ENCODE assay signal across 13 cellular contexts in genomic region chr7:142714375-142714774, GRCh38. TPM values are rescaled to one million over a fixed set of nuclear protein-coding genes. Genes with fewer than 3 reads are reported as not detected.
DNase-seq lines count a peak whose midpoint lies in the region; ATAC-seq and TF ChIP-seq lines count a peak whose summit lies in the region.
"Had no signal": no experiment of that assay in that cellular context is flagged by ENCODE, and none has a peak within 500 bp of the region (broad histone marks: within the 10 kb centered on the region; RNA-seq: fewer than 3 reads in every experiment).

No MANE protein-coding gene starts in this region.

- peaks cover 79% of the 10 kb centered on the region for H3K4me1 Mint-ChIP-seq in activated T-cell treated with anti-CD3 and anti-CD28 coated beads, Interleukin-2, amount 50 U/mL, for 4 hours (ENCODE audit: low read depth)
- H3K4me1 Mint-ChIP-seq in activated CD8-positive, alpha-beta T cell treated with anti-CD3 and anti-CD28 coated beads for 36 hours (ENCODE audit: low read depth) = peaks cover 56% of the 10 kb centered on the region
- H3K4me1 Mint-ChIP-seq in natural killer cell = peaks cover 96 to 98% of the 10 kb centered on the region in 2 donors

- H3K4me3 ChIP-seq in BE2C (ENCODE audit: low read depth, low read length) = no peak overlapping the region
- H3K4me3 ChIP-seq: PC-9, smooth muscle cell had no signal

- CTCF ChIA-PET in activated CD8-positive, alpha-beta T cell treated with anti-CD3 and anti-CD28 coated beads for 36 hours (lab: Charles Lee) = interaction anchor here (0.8 to 4.7 kb wide), 9 partner anchors 9 to 111 kb away, joined by 3 to 30 read pairs (median 4); no protein-coding TSS in a partner anchor

- no peaks in the 10 kb centered on the region for H3K4me1 ChIP-seq in BE2C

- H3K4me3 Mint-ChIP-seq in activated T-cell treated with anti-CD3 and anti-CD28 coated beads, Interleukin-2, amount 50 U/mL, for 4 hours = peak overlapping the region; percentile 57
- H3K4me3 Mint-ChIP-seq in activated CD8-positive, alpha-beta T cell treated with anti-CD3 and anti-CD28 coated beads for 36 hours = peak overlapping the region; percentile 47
- peak overlapping the region; percentile 78 for H3K4me3 Mint-ChIP-seq in natural killer cell
- H3K4me3 Mint-ChIP-seq: dendritic cell treated with granulocyte-macrophage colony-stimulating factor and Interleukin-4, amounts not matched to agents 40 ng/mL and 50 ng/mL, for 4 days had no signal

- H3K36me3 ChIP-seq in BE2C = no peaks in the 10 kb centered on the region

- no peaks in the 10 kb centered on the region for H3K9me3 Mint-ChIP-seq in activated T-cell treated with anti-CD3 and anti-CD28 coated beads, Interleukin-2, amount 50 U/mL, for 4 hours
- no peaks in the 10 kb centered on the region for H3K9me3 Mint-ChIP-seq in activated CD8-positive, alpha-beta T cell treated with anti-CD3 and anti-CD28 coated beads for 36 hours
- no peaks in the 10 kb centered on the region for H3K9me3 Mint-ChIP-seq in natural killer cell
- H3K9me3 Mint-ChIP-seq: dendritic cell treated with granulocyte-macrophage colony-stimulating factor and Interleukin-4, amounts not matched to agents 40 ng/mL and 50 ng/mL, for 4 days had no signal

- no peaks in the 10 kb centered on the region for H3K27me3 ChIP-seq in BE2C

- DNase-seq in activated T-cell treated with anti-CD3 and anti-CD28 coated beads, Interleukin-2, amount 50 U/mL, for 4 hours = peak; percentile 19
- DNase-seq in activated T-cell treated with anti-CD3 and anti-CD28 coated beads, Interleukin-2, amount 50 U/mL, for 1 hour = no peak
- DNase-seq in Kasumi-1 (lab: John Stamatoyannopoulos, UW) (peak; percentile 98 to 99), natural killer cell (no peak), BE2C (no peak)
- DNase-seq in activated CD8-positive, alpha-beta T cell treated with anti-CD3 and anti-CD28 coated beads for 36 hours = peak; percentile 27
- DNase-seq: ACHN, NCI-H1092 treated with DMSO at 0.1 percent for 48 hours, PC-9 had no signal

- ATAC-seq in activated T-cell treated with anti-CD3 and anti-CD28 coated beads, Interleukin-2, amount 50 U/mL, for 4 hours = peak in 1 of 2 donors; percentile 45
- no peak for ATAC-seq in activated CD8-positive, alpha-beta T cell treated with anti-CD3 and anti-CD28 coated beads for 36 hours
- ATAC-seq in natural killer cell (no peak), HG03520 (IDR thresholded peaks at IDR 0.05; ENCODE audit: unreplicated experiment) (no peak), HG02885 (IDR thresholded peaks at IDR 0.05; ENCODE audit: poor library complexity, unreplicated experiment) (no peak)

- peak overlapping the region; percentile 57 for H3K27ac Mint-ChIP-seq in activated CD8-positive, alpha-beta T cell treated with anti-CD3 and anti-CD28 coated beads for 36 hours
- H3K27ac Mint-ChIP-seq in natural killer cell = peak overlapping the region; percentile 91 to 92
- H3K27ac Mint-ChIP-seq: dendritic cell treated with granulocyte-macrophage colony-stimulating factor and Interleukin-4, amounts not matched to agents 40 ng/mL and 50 ng/mL, for 4 days had no signal

- H3K9me3 ChIP-seq in BE2C = no peaks in the 10 kb centered on the region

- POLR2A ChIA-PET in activated CD8-positive, alpha-beta T cell treated with anti-CD3 and anti-CD28 coated beads for 36 hours (lab: Charles Lee) = interaction anchor here (1.3 to 5.6 kb wide), 6 partner anchors 69 to 94 kb away, joined by 3 to 42 read pairs (median 6); no protein-coding TSS in a partner anchor

- no peaks in the 10 kb centered on the region for H3K27me3 Mint-ChIP-seq in activated T-cell treated with anti-CD3 and anti-CD28 coated beads, Interleukin-2, amount 50 U/mL, for 4 hours (ENCODE audit: low read depth)
- H3K27me3 Mint-ChIP-seq in activated CD8-positive, alpha-beta T cell treated with anti-CD3 and anti-CD28 coated beads for 36 hours = no peaks in the 10 kb centered on the region
- no peaks in the 10 kb centered on the region for H3K27me3 Mint-ChIP-seq in natural killer cell (ENCODE audit: low read depth in 2 of 2)

- H3K36me3 Mint-ChIP-seq in activated T-cell treated with anti-CD3 and anti-CD28 coated beads, Interleukin-2, amount 50 U/mL, for 4 hours (ENCODE audit: insufficient read depth) = no peaks in the 10 kb centered on the region
- no peaks in the 10 kb centered on the region for H3K36me3 Mint-ChIP-seq in activated CD8-positive, alpha-beta T cell treated with anti-CD3 and anti-CD28 coated beads for 36 hours (ENCODE audit: low read depth)
- no peaks in the 10 kb centered on the region for H3K36me3 Mint-ChIP-seq in natural killer cell

- no peak for TF ChIP-seq CTCF in activated CD8-positive, alpha-beta T cell treated with anti-CD3 and anti-CD28 coated beads for 36 hours (IDR thresholded peaks at IDR 0.05)
- no peak for TF ChIP-seq CTCF in natural killer cell (IDR thresholded peaks at IDR 0.05)
- no peak for TF ChIP-seq CTCF in BE2C (IDR thresholded peaks at IDR 0.05; ENCODE audit: low read depth, low read length)

- intact Hi-C loops in activated CD8-positive, alpha-beta T cell treated with anti-CD3 and anti-CD28 coated beads for 36 hours (cut with micrococcal nuclease) = no loop called here
- intact Hi-C loops in natural killer cell (cut with micrococcal nuclease) = loop anchor here (5.0 kb wide), 2 partner anchors 42 to 668 kb away; partner anchors contain the start of gene ZYX

RNA-seq across cellular contexts. Expression of gene PRSS1, which starts 34.9 kb away (rescaled TPM):
- 10 to 100 TPM in 1 of 3 donors, 1 to 10 TPM in 2; 6.6 to 11.7 (median 9.2) TPM for total RNA-seq in activated T-cell treated with anti-CD3 and anti-CD28 coated beads, Interleukin-2, amount 50 U/mL, for 4 hours
- total RNA-seq in activated CD8-positive, alpha-beta T cell treated with anti-CD3 and anti-CD28 coated beads for 36 hours = not detected
- total RNA-seq in natural killer cell = not detected
- polyA plus RNA-seq in BE2C (2012; ENCODE audit: insufficient read depth, insufficient read length, low read depth) = 2.2 TPM
- total RNA-seq: smooth muscle cell had no signal
- polyA plus RNA-seq: smooth muscle cell had no signal

RNA-seq across cellular contexts. Expression of gene PRSS2, which starts 56.4 kb away (rescaled TPM):
- total RNA-seq in activated T-cell treated with anti-CD3 and anti-CD28 coated beads, Interleukin-2, amount 50 U/mL, for 4 hours = 10 to 100 TPM; 18.0 to 30.0 (median 25.2) TPM
- total RNA-seq in activated CD8-positive, alpha-beta T cell treated with anti-CD3 and anti-CD28 coated beads for 36 hours = not detected
- not detected for total RNA-seq in natural killer cell
- not detected for polyA plus RNA-seq in BE2C (2012; ENCODE audit: insufficient read depth, insufficient read length, low read depth)
- total RNA-seq: PC-9, smooth muscle cell had no signal
- polyA plus RNA-seq: smooth muscle cell had no signal

Comparison
In these comparisons a context has a peak if more than half of its experiments do, and no peak if none do; other contexts are left out.
1. DNase-seq: peak in activated T-cell treated with anti-CD3 and anti-CD28 coated beads, Interleukin-2, amount 50 U/mL, for 4 hours (single experiment), Kasumi-1 (2 of 2) and activated CD8-positive, alpha-beta T cell treated with anti-CD3 and anti-CD28 coated beads for 36 hours (single experiment); none in activated T-cell treated with anti-CD3 and anti-CD28 coated beads, Interleukin-2, amount 50 U/mL, for 1 hour (single experiment), natural killer cell (single experiment) and BE2C (single experiment).
2. RNA of gene PRSS1, which starts 34.9 kb away (total RNA-seq): 6.6 to 11.7 TPM in activated T-cell treated with anti-CD3 and anti-CD28 coated beads, Interleukin-2, amount 50 U/mL, for 4 hours; not detected in activated CD8-positive, alpha-beta T cell treated with anti-CD3 and anti-CD28 coated beads for 36 hours and not detected in natural killer cell; every median in the first group is over 4 times any median in the second.
3. RNA of gene PRSS2, which starts 56.4 kb away (total RNA-seq): 18.0 to 30.0 TPM in activated T-cell treated with anti-CD3 and anti-CD28 coated beads, Interleukin-2, amount 50 U/mL, for 4 hours; not detected in activated CD8-positive, alpha-beta T cell treated with anti-CD3 and anti-CD28 coated beads for 36 hours and not detected in natural killer cell; every median in the first group is over 10 times any median in the second.
4. Peak in every context shown above with its lines, with median percentiles within 50 percentile points of each other: H3K4me3 Mint-ChIP-seq.